ENCODE assay signal across 22 cellular contexts in the genomic region with DNA sequence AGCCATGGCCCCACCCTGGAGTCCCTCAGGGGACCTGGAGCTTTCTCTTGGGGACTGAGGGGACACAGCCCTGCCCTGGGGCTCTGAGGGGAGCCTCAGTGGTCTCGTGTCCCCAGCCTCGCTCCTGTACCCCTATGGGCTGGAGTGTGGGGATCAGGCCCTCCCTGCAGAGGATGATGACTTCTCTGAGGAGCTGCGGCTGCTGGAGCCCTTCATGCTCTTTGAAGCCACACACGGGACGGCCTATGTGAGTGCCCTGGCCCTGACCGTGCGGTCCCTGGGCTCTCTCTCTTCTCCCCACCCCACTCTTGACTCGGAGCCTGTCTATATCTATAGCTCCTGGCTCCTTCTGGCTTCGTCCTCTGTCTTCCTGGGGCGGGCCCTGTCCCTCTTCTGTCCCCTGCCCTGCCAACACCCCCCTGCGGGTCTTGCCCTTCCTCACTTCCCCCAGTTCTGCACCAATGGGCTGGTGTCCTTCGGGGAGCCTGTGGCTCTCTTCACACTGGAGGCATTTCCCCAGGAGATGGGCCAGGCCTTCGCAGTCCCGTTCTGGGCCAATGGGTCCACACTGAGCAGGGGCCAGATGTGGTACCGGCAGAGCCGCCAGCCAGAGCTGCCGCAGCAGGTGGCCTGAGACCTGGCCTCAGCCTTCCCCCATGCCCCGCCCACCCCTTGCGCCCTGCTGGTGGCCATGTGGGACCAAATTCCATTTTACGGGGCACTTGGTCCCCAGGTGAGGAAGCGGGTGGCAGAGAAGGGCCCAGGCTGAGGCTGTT. TPM values are rescaled to one million over a fixed set of nuclear protein-coding genes. Genes with fewer than 3 reads are reported as not detected.
"Had no signal": no experiment of that assay in that cellular context is flagged by ENCODE, and none has a peak within 500 bp of the region (broad histone marks: within the 10 kb centered on the region; RNA-seq: fewer than 3 reads in every experiment).

No MANE protein-coding gene starts in this region.

- H3K27me3 ChIP-seq: esophagus muscularis mucosa, hepatocyte, upper lobe of left lung had no signal

- H3K9me3 Mint-ChIP-seq: memory B cell, nephron had no signal

- H3K4me1 ChIP-seq: esophagus muscularis mucosa, upper lobe of left lung had no signal

- DNase-seq: activated CD8-positive, alpha-beta memory T cell treated with anti-CD3 and anti-CD28 coated beads for 24 hours; activated CD8-positive, alpha-beta memory T cell treated with anti-CD3 and anti-CD28 coated beads, Interleukin-2, amount 50 U/mL, for 4 hours; activated effector memory CD4-positive, alpha-beta T cell treated with Interleukin-2 at 50 U/mL for 16 hours; activated naive CD4-positive, alpha-beta T cell treated with anti-CD3 and anti-CD28 coated beads for 36 hours; activated T-cell treated with anti-CD3 and anti-CD28 coated beads, Interleukin-2, amount 50 U/mL, for 4 hours; amygdala; cerebellar nuclear complex; glutamatergic neuron; left ventricle myocardium superior; small intestine; stimulated activated CD4-positive, alpha-beta T cell treated with anti-CD3 and anti-CD28 coated beads, Interleukin-2, amount 100 ng/mL, for 24 hours; stimulated activated naive CD4-positive, alpha-beta T cell had no signal

- H3K27ac ChIP-seq: coronary artery, esophagus muscularis mucosa, hepatocyte, upper lobe of left lung, VCaP had no signal

- H3K4me3 ChIP-seq: coronary artery, esophagus muscularis mucosa, hepatocyte, upper lobe of left lung had no signal

- H3K4me3 Mint-ChIP-seq: activated naive CD4-positive, alpha-beta T cell treated with anti-CD3 and anti-CD28 coated beads for 36 hours; activated T-cell treated with anti-CD3 and anti-CD28 coated beads, Interleukin-2, amount 50 U/mL, for 4 hours; memory B cell; nephron had no signal

- ATAC-seq: activated T-cell treated with anti-CD3 and anti-CD28 coated beads, Interleukin-2, amount 50 U/mL, for 4 hours; left ventricle myocardium superior had no signal

- H3K36me3 ChIP-seq: esophagus muscularis mucosa, upper lobe of left lung had no signal

- H3K27ac Mint-ChIP-seq: activated naive CD4-positive, alpha-beta T cell treated with anti-CD3 and anti-CD28 coated beads for 36 hours; memory B cell; nephron had no signal

RNA-seq across cellular contexts. Expression of a gene that starts 33.1 kb away (rescaled TPM):
- total RNA-seq: activated naive CD4-positive, alpha-beta T cell treated with anti-CD3 and anti-CD28 coated beads for 36 hours; bronchial epithelial cell; frontal cortex; T-helper 2 cell treated with Interferon-gamma antibody and Interleukin-4, amounts not matched to agents 100 ng/mL and 5 ng/mL, for 36 hours had no signal

RNA-seq across cellular contexts. Expression of a gene that starts 41.0 kb away (rescaled TPM):
- total RNA-seq: activated naive CD4-positive, alpha-beta T cell treated with anti-CD3 and anti-CD28 coated beads for 36 hours; frontal cortex; T-helper 2 cell treated with Interferon-gamma antibody and Interleukin-4, amounts not matched to agents 100 ng/mL and 5 ng/mL, for 36 hours had no signal
